ENCODE assay signal across 8 cellular contexts in the genomic region with DNA sequence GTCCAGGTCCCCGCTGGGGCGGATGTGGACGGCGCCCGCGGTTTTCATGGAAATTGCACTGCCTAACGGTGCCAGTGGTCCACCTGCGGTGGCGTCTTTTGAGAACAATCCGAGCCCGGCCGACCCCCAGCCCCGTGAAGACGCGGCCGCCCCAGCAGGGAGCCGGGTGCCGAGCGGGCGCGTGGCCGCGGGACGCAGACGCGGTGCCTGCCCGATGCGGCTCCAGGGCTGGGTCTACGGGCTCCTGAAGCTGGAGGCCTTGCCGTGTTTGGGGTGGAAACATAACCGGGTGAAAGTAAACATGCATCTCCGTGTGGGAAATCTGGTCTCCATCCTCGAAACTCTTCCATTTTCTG. TPM values are rescaled to one million over a fixed set of nuclear protein-coding genes. Genes with fewer than 3 reads are reported as not detected.
DNase-seq lines count a peak whose midpoint lies in the region; ATAC-seq, FAIRE-seq and TF ChIP-seq lines count a peak whose summit lies in the region.

No MANE protein-coding gene starts in this region.

- no peaks in the 10 kb centered on the region for H3K9me3 Mint-ChIP-seq in CD4-positive, alpha-beta T cell
- H3K9me3 Mint-ChIP-seq in activated naive CD8-positive, alpha-beta T cell treated with anti-CD3 and anti-CD28 coated beads, Interleukin-2, amount 10 ng/mL, durations not matched to agents 7 days and 5 days = peaks cover 2% of the 10 kb centered on the region

- WGBS in hepatocyte (ENCODE audit: low lambda C conversion rate, missing lambda C conversion rate) = 0% methylated on average over 23 of the region's 33 CpGs
- 0 to 1% (median 0%) methylated on average over 27 to 33 of the region's 33 CpGs for WGBS in small intestine, 3 donors

- H4K20me1 ChIP-seq in hepatocyte (ENCODE audit: insufficient read depth, poor library complexity, severe bottlenecking) = peaks cover 10% of the 10 kb centered on the region

- no peaks in the 10 kb centered on the region for H3K9me2 ChIP-seq in hepatocyte (replicated peaks; ENCODE audit: insufficient read depth)

- H3K4me1 Mint-ChIP-seq in CD4-positive, alpha-beta T cell (ENCODE audit: low read depth) = peaks cover 57% of the 10 kb centered on the region
- H3K4me1 Mint-ChIP-seq in activated naive CD8-positive, alpha-beta T cell treated with anti-CD3 and anti-CD28 coated beads, Interleukin-2, amount 10 ng/mL, durations not matched to agents 7 days and 5 days = peaks cover 33% of the 10 kb centered on the region

- CTCF ChIA-PET in CD4-positive, alpha-beta T cell (lab: Charles Lee) = interaction anchor here (1.0 kb wide), 1 partner anchor 33 kb away, joined by 3 read pairs; no protein-coding TSS in a partner anchor

- no peak for FAIRE-seq in small intestine (lab: Jason Lieb, UNC)

- peak overlapping the region; percentile 88 for H2AFZ ChIP-seq in hepatocyte

- H3K4me3 ChIP-seq in hepatocyte (peak overlapping the region; percentile 88), small intestine (ENCODE audit: low read depth in 1 of 2, low read length in 2 of 2) (peak overlapping the region; percentile 91 to 97)

- H3K36me3 ChIP-seq in hepatocyte (replicated peaks; ENCODE audit: insufficient read depth, low read depth) = no peaks in the 10 kb centered on the region
- no peaks in the 10 kb centered on the region for H3K36me3 ChIP-seq in small intestine (ENCODE audit: control insufficient read depth in 2 of 2, insufficient read depth in 2 of 2, low read length in 2 of 2)

- intact Hi-C loops in CD4-positive, alpha-beta T cell (cut with DNase I, micrococcal nuclease) = loop anchor here (2.0 to 5.0 kb wide), 5 partner anchors 33 to 1042 kb away; no protein-coding TSS in a partner anchor

- peaks cover 50% of the 10 kb centered on the region for H3K79me2 ChIP-seq in hepatocyte

- H3K27me3 ChIP-seq in CD4-positive, alpha-beta T cell (ENCODE audit: control insufficient read depth, insufficient read depth, low read length) = no peaks in the 10 kb centered on the region
- H3K27me3 ChIP-seq in hepatocyte (no peaks in the 10 kb centered on the region), small intestine (ENCODE audit: control insufficient read depth in 2 of 2, insufficient read depth in 2 of 2, low read length in 2 of 2) (no peaks in the 10 kb centered on the region)

- H3K27ac Mint-ChIP-seq in CD4-positive, alpha-beta T cell = peak overlapping the region; percentile 90
- H3K27ac Mint-ChIP-seq in activated naive CD8-positive, alpha-beta T cell treated with anti-CD3 and anti-CD28 coated beads, Interleukin-2, amount 10 ng/mL, durations not matched to agents 7 days and 5 days = peak overlapping the region; percentile 95

- peak overlapping the region; percentile 72 for H3K27ac ChIP-seq in CD4-positive, alpha-beta T cell (ENCODE audit: low read depth, low read length)
- peak overlapping the region; percentile 70 for H3K27ac ChIP-seq in hepatocyte
- peak overlapping the region; percentile 72 to 75 for H3K27ac ChIP-seq in small intestine (ENCODE audit: low read depth in 1 of 2, low read length in 1 of 2)

- no peak for DNase-seq in CD4-positive, alpha-beta T cell
- DNase-seq in activated naive CD8-positive, alpha-beta T cell treated with anti-CD3 and anti-CD28 coated beads, Interleukin-2, amount 10 ng/mL, durations not matched to agents 7 days and 5 days = no peak
- DNase-seq in hepatocyte (ENCODE audit: low spot score) (no peak), small intestine (peak; percentile 32), COLO829 (ENCODE audit: low spot score) (no peak), ecto neural progenitor cell (ENCODE audit: low spot score) (no peak)

- H3K27me3 Mint-ChIP-seq in CD4-positive, alpha-beta T cell = no peaks in the 10 kb centered on the region
- no peaks in the 10 kb centered on the region for H3K27me3 Mint-ChIP-seq in activated naive CD8-positive, alpha-beta T cell treated with anti-CD3 and anti-CD28 coated beads, Interleukin-2, amount 10 ng/mL, durations not matched to agents 7 days and 5 days

- peak overlapping the region; percentile 82 for H3K4me2 ChIP-seq in hepatocyte

- H3K9me3 ChIP-seq in CD4-positive, alpha-beta T cell (ENCODE audit: control insufficient read depth, low read length) = no peaks in the 10 kb centered on the region
- H3K9me3 ChIP-seq in hepatocyte (ENCODE audit: low read depth) = no peaks in the 10 kb centered on the region
- no peaks in the 10 kb centered on the region for H3K9me3 ChIP-seq in small intestine (ENCODE audit: control insufficient read depth, low read depth)

- H3K36me3 Mint-ChIP-seq in CD4-positive, alpha-beta T cell (ENCODE audit: low read depth) = peaks cover 26% of the 10 kb centered on the region
- H3K36me3 Mint-ChIP-seq in activated naive CD8-positive, alpha-beta T cell treated with anti-CD3 and anti-CD28 coated beads, Interleukin-2, amount 10 ng/mL, durations not matched to agents 7 days and 5 days = peaks cover 13% of the 10 kb centered on the region

- peak; percentile 16 for ATAC-seq in CD4-positive, alpha-beta T cell (ENCODE audit: poor library complexity)
- ATAC-seq in GM19397 (IDR thresholded peaks at IDR 0.05; ENCODE audit: unreplicated experiment) = peak; percentile 27
- peak; percentile 23 for ATAC-seq in HG03520 (IDR thresholded peaks at IDR 0.05; ENCODE audit: unreplicated experiment)
- peak; percentile 6 for ATAC-seq in activated naive CD8-positive, alpha-beta T cell treated with anti-CD3 and anti-CD28 coated beads, Interleukin-2, amount 10 ng/mL, durations not matched to agents 7 days and 5 days (ENCODE audit: low read depth)

- peak overlapping the region; percentile 96 for H3K4me3 Mint-ChIP-seq in CD4-positive, alpha-beta T cell
- peak overlapping the region; percentile 96 for H3K4me3 Mint-ChIP-seq in activated naive CD8-positive, alpha-beta T cell treated with anti-CD3 and anti-CD28 coated beads, Interleukin-2, amount 10 ng/mL, durations not matched to agents 7 days and 5 days

- peaks cover 25% of the 10 kb centered on the region for H3K4me1 ChIP-seq in hepatocyte (ENCODE audit: insufficient read depth)
- peaks cover 0 to 8% of the 10 kb centered on the region in 2 donors for H3K4me1 ChIP-seq in small intestine (ENCODE audit: control insufficient read depth in 2 of 2, insufficient read depth in 1 of 2, low read depth in 1 of 2, low read length in 1 of 2)

- no peak for TF ChIP-seq CTCF in CD4-positive, alpha-beta T cell (IDR thresholded peaks at IDR 0.05)
- TF ChIP-seq CTCF in hepatocyte (IDR thresholded peaks at IDR 0.05; ENCODE audit: poor library complexity) = no peak

- POLR2A ChIA-PET in CD4-positive, alpha-beta T cell (lab: Charles Lee) = interaction anchor here (2.1 to 13.0 kb wide), 2 partner anchors 20 to 43 kb away, joined by 15 to 213 read pairs; no protein-coding TSS in a partner anchor
- POLR2A ChIA-PET in activated naive CD8-positive, alpha-beta T cell treated with anti-CD3 and anti-CD28 coated beads, Interleukin-2, amount 10 ng/mL, durations not matched to agents 7 days and 5 days (lab: Charles Lee) = interaction anchor here (4.0 to 5.1 kb wide), 2 partner anchors 16 to 19 kb away, joined by 21 to 64 read pairs; no protein-coding TSS in a partner anchor

RNA-seq across cellular contexts. Expression of a gene that starts 0.5 kb away (rescaled TPM):
- 10 to 100 TPM; 86.4 to 89.2 TPM for total RNA-seq in CD4-positive, alpha-beta T cell
- total RNA-seq in activated naive CD8-positive, alpha-beta T cell treated with anti-CD3 and anti-CD28 coated beads, Interleukin-2, amount 10 ng/mL, durations not matched to agents 7 days and 5 days = 100 to 1,000 TPM; 147 to 159 TPM
- total RNA-seq in hepatocyte = 9.2 and 13.1 TPM in 2 replicates
- polyA plus RNA-seq in hepatocyte (6.2 and 7.9 TPM in 2 replicates), small intestine (1 to 10 TPM; 1.6 to 6.1 (median 2.2) TPM)
